ENCODE assay signal across 8 cellular contexts in genomic region chr5:135034186-135034962, GRCh38. TPM values are rescaled to one million over a fixed set of nuclear protein-coding genes. Genes with fewer than 3 reads are reported as not detected.
DNase-seq lines count a peak whose midpoint lies in the region; ATAC-seq and TF ChIP-seq lines count a peak whose summit lies in the region.

Gene PITX1, minus strand, starts transcription at chr5:135034228. Its CDS starts 347 bp downstream, at chr5:135033881.

- H3K9me3 ChIP-seq in HAP-1, result no peaks in the 10 kb centered on the region; the same call in 1 of the 2 replicates
- no peaks in the 10 kb centered on the region for H3K9me3 ChIP-seq in adrenal gland (replicated peaks in 1 of 3)

- TF ChIP-seq POLR2A in adrenal gland (IDR thresholded peaks at IDR 0.05), result no peak

- H3K36me3 ChIP-seq in HAP-1 (replicated peaks), result peaks cover 17% of the 10 kb centered on the region
- no peaks in the 10 kb centered on the region for H3K36me3 ChIP-seq in adrenal gland (replicated peaks in 1 of 2)

- H3K4me1 ChIP-seq in HAP-1 (peaks cover 7% of the 10 kb centered on the region), adrenal gland (replicated peaks in 1 of 2) (peaks cover 27 to 43% of the 10 kb centered on the region in 2 donors)

- peak within 1 kb of the TSS in 1 of 5 donors; percentile 21 for H3K27ac ChIP-seq in adrenal gland

- H3K27me3 ChIP-seq in HAP-1 (ENCODE audit: low read depth) (peaks cover 13% of the 10 kb centered on the region), adrenal gland (peaks cover 89% of the 10 kb centered on the region)

- no peak for TF ChIP-seq CTCF in adrenal gland (IDR thresholded peaks at IDR 0.05)

- peak; percentile 53 for DNase-seq in AG20443 (ENCODE audit: low spot score)
- peak; percentile 85 to 93 for DNase-seq in HAP-1 (ENCODE audit: low spot score in 2 of 2)
- DNase-seq in NCI-H774 (lab: John Stamatoyannopoulos, UW), result peak; percentile 39
- peak in 6 of 7 donors; percentile 29 to 70 (median 52) for DNase-seq in adrenal gland
- DNase-seq in iPS-NIHi7 (ENCODE audit: extremely low spot score), result peak; percentile 64
- peak; percentile 41 to 55 for DNase-seq in stimulated activated CD4-positive, alpha-beta T cell treated with anti-CD3 and anti-CD28 coated beads, Interleukin-4, amount 100 ng/mL, for 4 hours
- no peak for DNase-seq in DMS153 (lab: John Stamatoyannopoulos, UW)

- H3K4me3 ChIP-seq in HAP-1 (peak within 1 kb of the TSS; percentile 87), adrenal gland (peak within 1 kb of the TSS in 2 of 4 donors; percentile 2 to 64)

- 10 to 46% (median 20%) methylated on average over 7 to 69 of the region's 71 CpGs for WGBS in adrenal gland, 4 donors

- in situ Hi-C loops in HAP-1 (cut with MboI; ENCODE audit: low sequenced_read_pairs), result loop anchor here (10.0 kb wide), 1 partner anchor 160 kb away; no protein-coding TSS in a partner anchor

- no peak for ATAC-seq in HG02642 (IDR thresholded peaks at IDR 0.05; ENCODE audit: poor library complexity, unreplicated experiment)

- intact Hi-C loops in adrenal gland (cut with DNase I), result loop anchor here in 1 of 2 donors (10.0 kb wide), 1 partner anchor 290 kb away; no protein-coding TSS in a partner anchor

RNA-seq across cellular contexts. Expression of gene PITX1, which starts in this region (rescaled TPM):
- total RNA-seq in adrenal gland, result 1 to 10 TPM in 5 of 8 donors, under 1 TPM in 3; 0.53 to 6.7 (median 2.3) TPM
- under 1 TPM; 0.18 to 0.40 (median 0.37) TPM for polyA plus RNA-seq in adrenal gland
